ENCODE assay signal across 24 cellular contexts in genomic region chr4:140793291-140793690, GRCh38. TPM values are rescaled to one million over a fixed set of nuclear protein-coding genes. Genes with fewer than 3 reads are reported as not detected.
DNase-seq lines count a peak whose midpoint lies in the region; FAIRE-seq and TF ChIP-seq lines count a peak whose summit lies in the region.
"Had no signal": no experiment of that assay in that cellular context is flagged by ENCODE, and none has a peak within 500 bp of the region (broad histone marks: within the 10 kb centered on the region; RNA-seq: fewer than 3 reads in every experiment).

No MANE protein-coding gene starts in this region.

- no peak for TF ChIP-seq EP300 in H1 (IDR thresholded peaks at IDR 0.05; ENCODE audit: borderline replicate concordance in 1 of 2, low read depth in 2 of 2, low read length in 2 of 2)

- no peak for FAIRE-seq in H1 (lab: Jason Lieb, UNC)
- FAIRE-seq: D721Med, GM12878, HTR-8/SVneo had no signal

- H3K4me2 ChIP-seq in H1 (ENCODE audit: insufficient read depth in 1 of 2, low read depth in 2 of 2, low read length in 2 of 2) = no peak overlapping the region
- no peak overlapping the region for H3K4me2 ChIP-seq in hepatocyte
- H3K4me2 ChIP-seq: KMS-11 had no signal

- H4K5ac ChIP-seq in H1 (ENCODE audit: insufficient read length, low read depth, low read length) = no peak overlapping the region

- POLR2A ChIA-PET in H1 (lab: Charles Lee; ENCODE audit: partially characterized antibody) = no interaction called here

- intact Hi-C loops in activated CD4-positive, alpha-beta T cell treated with anti-CD3 and anti-CD28 coated beads, Interleukin-2, amount 10 ng/mL, durations not matched to agents 24 days and 14 days (cut with micrococcal nuclease) = no loop called here

- no peak overlapping the region for H2BK120ac ChIP-seq in H1 (replicated peaks; ENCODE audit: low read depth, low read length)

- H2AFZ ChIP-seq in H1 (ENCODE audit: low read length) (peak overlapping the region; percentile 94; the same call in 1 of the 2 replicates), hepatocyte (no peak overlapping the region)

- H3K23ac ChIP-seq in H1 (ENCODE audit: insufficient read length) = no peak overlapping the region

- H3K27me3 ChIP-seq in H1 (replicated peaks in 1 of 4; ENCODE audit: control insufficient read depth in 3 of 4, extremely low read depth in 1 of 4, insufficient read depth in 3 of 4, low read length in 3 of 4) = no peaks in the 10 kb centered on the region
- H3K27me3 ChIP-seq in hepatocyte = no peaks in the 10 kb centered on the region
- no peaks in the 10 kb centered on the region for H3K27me3 ChIP-seq in SJCRH30
- H3K27me3 ChIP-seq: Peyer's patch had no signal

- H3K36me3 ChIP-seq in H1 (ENCODE audit: control insufficient read depth in 2 of 4, insufficient read depth in 4 of 4, low read length in 3 of 4) = no peaks in the 10 kb centered on the region
- no peaks in the 10 kb centered on the region for H3K36me3 ChIP-seq in hepatocyte (replicated peaks; ENCODE audit: insufficient read depth, low read depth)
- H3K36me3 ChIP-seq in SJCRH30 = no peaks in the 10 kb centered on the region
- H3K36me3 ChIP-seq: Peyer's patch had no signal

- no peak overlapping the region for H3K4me3 Mint-ChIP-seq in activated CD4-positive, alpha-beta T cell treated with anti-CD3 and anti-CD28 coated beads, Interleukin-2, amount 10 ng/mL, durations not matched to agents 24 days and 14 days
- H3K4me3 Mint-ChIP-seq: CD8-positive, alpha-beta memory T cell had no signal

- peak; percentile 43 for DNase-seq in NCI-H1694 treated with DMSO at 0.1 percent for 48 hours (lab: John Stamatoyannopoulos, UW)
- DNase-seq in NCI-H1694 (lab: John Stamatoyannopoulos, UW) = no peak
- DNase-seq in NCI-H82 (lab: John Stamatoyannopoulos, UW) = peak; percentile 63
- DNase-seq in H1 (ENCODE audit: low read depth in 1 of 2, low spot score in 2 of 2) = no peak
- DNase-seq in hepatocyte (ENCODE audit: low spot score) = no peak
- no peak for DNase-seq in anterior cingulate cortex (lab: John Stamatoyannopoulos, UW)
- no peak for DNase-seq in SJCRH30
- no peak for DNase-seq in activated CD4-positive, alpha-beta T cell treated with anti-CD3 and anti-CD28 coated beads, Interleukin-2, amount 10 ng/mL, durations not matched to agents 24 days and 14 days
- DNase-seq: AML-193; CD8-positive, alpha-beta memory T cell; DMS79 treated with DMSO at 0.1 percent for 48 hours; GOT3; NCI-H1092 treated with DMSO at 0.1 percent for 48 hours; NCI-H1436 treated with DMSO at 0.1 percent for 48 hours; NCI-H2081; NCI-H446 treated with DMSO at 0.1 percent for 48 hours; NCI-H748 treated with DMSO at 0.1 percent for 48 hours; Peyer's patch; T-helper 1 cell had no signal

- no peak overlapping the region for H4K91ac ChIP-seq in H1 (replicated peaks; ENCODE audit: insufficient read length, low read length)

- no peaks in the 10 kb centered on the region for H3K9me2 ChIP-seq in hepatocyte (replicated peaks; ENCODE audit: insufficient read depth)

- no peaks in the 10 kb centered on the region for H3K4me1 Mint-ChIP-seq in activated CD4-positive, alpha-beta T cell treated with anti-CD3 and anti-CD28 coated beads, Interleukin-2, amount 10 ng/mL, durations not matched to agents 24 days and 14 days
- H3K4me1 Mint-ChIP-seq: CD8-positive, alpha-beta memory T cell had no signal

- H3K9me3 Mint-ChIP-seq in activated CD4-positive, alpha-beta T cell treated with anti-CD3 and anti-CD28 coated beads, Interleukin-2, amount 10 ng/mL, durations not matched to agents 24 days and 14 days = no peaks in the 10 kb centered on the region

- no peak for TF ChIP-seq POLR2A in H1 (IDR thresholded peaks at IDR 0.05; ENCODE audit: control extremely low read depth in 1 of 2, low read depth in 2 of 2, low read length in 2 of 2)

- no peak overlapping the region for H3K4me3 ChIP-seq in H1 (ENCODE audit: extremely low read depth in 1 of 4, insufficient read depth in 2 of 4, low read depth in 3 of 4, low read length in 4 of 4)
- no peak overlapping the region for H3K4me3 ChIP-seq in hepatocyte
- H3K4me3 ChIP-seq in SJCRH30 = no peak overlapping the region
- H3K4me3 ChIP-seq: GM12878, Peyer's patch had no signal

- H3K36me3 Mint-ChIP-seq in activated CD4-positive, alpha-beta T cell treated with anti-CD3 and anti-CD28 coated beads, Interleukin-2, amount 10 ng/mL, durations not matched to agents 24 days and 14 days (ENCODE audit: low read depth) = no peaks in the 10 kb centered on the region
- H3K36me3 Mint-ChIP-seq: CD8-positive, alpha-beta memory T cell had no signal

- no peak overlapping the region for H3K18ac ChIP-seq in H1 (ENCODE audit: extremely low read depth, low read length)

- H4K8ac ChIP-seq in H1 (ENCODE audit: extremely low read depth, insufficient read depth, low read length) = no peak overlapping the region

- no peak overlapping the region for H3K14ac ChIP-seq in H1 (ENCODE audit: insufficient read length)

- no peak overlapping the region for H3K9ac ChIP-seq in H1 (replicated peaks in 1 of 4; ENCODE audit: extremely low read depth in 1 of 4, low read depth in 3 of 4, low read length in 3 of 4)
- H3K9ac ChIP-seq: KMS-11 had no signal

- CTCF ChIA-PET in H1 (lab: Charles Lee; ENCODE audit: partially characterized antibody) = interaction anchor here (0.6 to 1.0 kb wide), 3 partner anchors 23 to 363 kb away, joined by 3 to 4 read pairs (median 3); no protein-coding TSS in a partner anchor

- no peak overlapping the region for H3K56ac ChIP-seq in H1 (replicated peaks; ENCODE audit: insufficient read length, low read depth, low read length)

- TF ChIP-seq CTCF in H1 (IDR thresholded peaks at IDR 0.05; ENCODE audit: control extremely low read depth in 1 of 3, insufficient read depth in 1 of 3, low read depth in 1 of 3, low read length in 3 of 3) (no peak), hepatocyte (IDR thresholded peaks at IDR 0.05; ENCODE audit: poor library complexity) (no peak)

- H3K79me2 ChIP-seq in H1 (ENCODE audit: control insufficient read depth in 1 of 2, insufficient read depth in 2 of 2, low read length in 2 of 2) (no peaks in the 10 kb centered on the region), hepatocyte (no peaks in the 10 kb centered on the region)

- H2BK12ac ChIP-seq in H1 (ENCODE audit: low read depth, low read length) = no peak overlapping the region

- H4K20me1 ChIP-seq in H1 (replicated peaks in 1 of 2; ENCODE audit: control insufficient read depth in 1 of 2, insufficient read depth in 2 of 2, low read length in 2 of 2) = no peaks in the 10 kb centered on the region
- no peaks in the 10 kb centered on the region for H4K20me1 ChIP-seq in hepatocyte (ENCODE audit: insufficient read depth, poor library complexity, severe bottlenecking)

- no peak overlapping the region for H3K27ac ChIP-seq in H1 (ENCODE audit: low read depth, low read length)
- H3K27ac ChIP-seq in hepatocyte = no peak overlapping the region
- no peak overlapping the region for H3K27ac ChIP-seq in SJCRH30
- H3K27ac ChIP-seq: C4-2B, KMS-11, Peyer's patch had no signal

- H3K4me1 ChIP-seq in H1 (replicated peaks in 1 of 4; ENCODE audit: control insufficient read depth in 3 of 4, insufficient read depth in 4 of 4, low read length in 3 of 4) (peaks cover 0 to 3% (median 1%) of the 10 kb centered on the region in 4 experiments; a peak in 1 of 7 replicates), hepatocyte (ENCODE audit: insufficient read depth) (no peaks in the 10 kb centered on the region), SJCRH30 (no peaks in the 10 kb centered on the region)

- H3K23me2 ChIP-seq in H1 (ENCODE audit: low read depth, low read length) = no peaks in the 10 kb centered on the region

- H3K4ac ChIP-seq in H1 (replicated peaks; ENCODE audit: insufficient read length, low read depth, low read length) = no peak overlapping the region

- H2BK20ac ChIP-seq in H1 (ENCODE audit: low read length) = no peak overlapping the region

- H3K27ac Mint-ChIP-seq in activated CD4-positive, alpha-beta T cell treated with anti-CD3 and anti-CD28 coated beads, Interleukin-2, amount 10 ng/mL, durations not matched to agents 24 days and 14 days = no peak overlapping the region
- H3K27ac Mint-ChIP-seq: CD8-positive, alpha-beta memory T cell had no signal

- peaks cover 2% of the 10 kb centered on the region for H3K27me3 Mint-ChIP-seq in activated CD4-positive, alpha-beta T cell treated with anti-CD3 and anti-CD28 coated beads, Interleukin-2, amount 10 ng/mL, durations not matched to agents 24 days and 14 days

- 88% methylated on average over 2 of the region's 2 CpGs; no CpG with 5 or more reads in 1 of the 2 experiments for WGBS in H1 (ENCODE audit: extremely low coverage in 1 of 2, insufficient coverage in 1 of 2, insufficient read length in 1 of 2, insufficient replicate concordance in 2 of 2, low coverage in 1 of 2, low lambda C conversion rate in 2 of 2, missing lambda C conversion rate in 1 of 2), 2 experiments
- 91% methylated on average over 2 of the region's 2 CpGs for WGBS in hepatocyte (ENCODE audit: low lambda C conversion rate, missing lambda C conversion rate)

- H3K79me1 ChIP-seq in H1 (ENCODE audit: low read depth, low read length) = no peaks in the 10 kb centered on the region

- H2AK5ac ChIP-seq in H1 (ENCODE audit: low read depth, low read length) = no peak overlapping the region

- H3K9me3 ChIP-seq in H1 (ENCODE audit: insufficient read depth in 2 of 2, low read depth in 1 of 2, low read length in 1 of 2) = peaks cover 7 to 8% of the 10 kb centered on the region in 2 experiments
- no peaks in the 10 kb centered on the region for H3K9me3 ChIP-seq in hepatocyte (ENCODE audit: low read depth)
- H3K9me3 ChIP-seq in SJCRH30 (replicated peaks) = no peaks in the 10 kb centered on the region; the same call in 1 of the 2 replicates

- H2BK15ac ChIP-seq in H1 (ENCODE audit: low read length) = no peak overlapping the region

- H2BK5ac ChIP-seq in H1 (ENCODE audit: low read depth, low read length) = no peak overlapping the region

- TF ChIP-seq RAD21 in H1 (IDR thresholded peaks at IDR 0.05 in 1 of 2, conservative IDR thresholded peaks at IDR 0.05 in 1 of 2; ENCODE audit: low read depth in 2 of 2, low read length in 2 of 2) = no peak

TF ChIP-seq in H1, 55 proteins besides CTCF, POLR2A, EP300 and RAD21 (continues in another document):
- TF ChIP-seq POU5F1 (IDR thresholded peaks at IDR 0.05; ENCODE audit: low read depth, low read length) = no peak

RNA-seq across cellular contexts. Expression of gene TBC1D9, which starts 37.1 kb away (rescaled TPM):
- total RNA-seq in H1 (2021; fragmentation: NEBNext Ultra II Directional; extraction: Animal tissue kit (Norgen Biotek cat#: 25700)) = 1.0 and 1.2 TPM in 2 replicates
- polyA plus RNA-seq in H1 (2011; rRNA removed) (0.58 and 0.94 TPM in 2 replicates), hepatocyte (10.0 and 10.5 TPM in 2 replicates)
- polyA plus RNA-seq in H1 (2011; cell fraction: cytosol; rRNA removed) = 0.65 TPM
- polyA plus RNA-seq in H1 (2011; cell fraction: nucleus; rRNA removed) = 0.84 TPM
- 0.97 to 1.9 TPM (median 1.1 TPM) in 4 replicates for polyA plus RNA-seq in H1 (2012, experiment 1 of 2)
- polyA plus RNA-seq in H1 (2012, experiment 2 of 2) = 0.12 TPM
- polyA plus RNA-seq in H1 (2013, experiment 1 of 2) = 0.20 TPM
- polyA plus RNA-seq in H1 (2013, experiment 2 of 2) = 0.24 TPM
- polyA minus RNA-seq in H1 (2011; rRNA and poly(A)+ RNA removed) = 2.1 and 5.3 TPM in 2 replicates
- 1.5 TPM for polyA minus RNA-seq in H1 (2011; cell fraction: cytosol; rRNA and poly(A)+ RNA removed)
- 3.4 TPM for polyA minus RNA-seq in H1 (2011; cell fraction: nucleus; rRNA and poly(A)+ RNA removed)
- total RNA-seq in hepatocyte = 32.8 and 35.6 TPM in 2 replicates
- total RNA-seq in SJCRH30 (2014; rRNA removed; shearing (Covaris generic)) = 27.3 and 29.0 TPM in 2 replicates
- total RNA-seq in activated CD4-positive, alpha-beta T cell treated with anti-CD3 and anti-CD28 coated beads, Interleukin-2, amount 10 ng/mL, durations not matched to agents 24 days and 14 days = not detected in 2 replicates
- polyA plus RNA-seq: CD8-positive, alpha-beta memory T cell had no signal

Comparison
In these comparisons a context has a peak if more than half of its experiments do, and no peak if none do; other contexts are left out.
1. DNase-seq: peak in NCI-H1694 treated with DMSO at 0.1 percent for 48 hours (single experiment) and NCI-H82 (single experiment); none in NCI-H1694 (single experiment), H1 (0 of 2), hepatocyte (single experiment), anterior cingulate cortex (0 of 58), SJCRH30 (0 of 2) and activated CD4-positive, alpha-beta T cell treated with anti-CD3 and anti-CD28 coated beads, Interleukin-2, amount 10 ng/mL, durations not matched to agents 24 days and 14 days (single experiment).
2. RNA of gene TBC1D9, which starts 37.1 kb away (total RNA-seq): 32.8 to 35.6 TPM in hepatocyte and 27.3 to 29.0 TPM in SJCRH30; 1.0 to 1.2 TPM in H1 and not detected in activated CD4-positive, alpha-beta T cell treated with anti-CD3 and anti-CD28 coated beads, Interleukin-2, amount 10 ng/mL, durations not matched to agents 24 days and 14 days; every median in the first group is over 10 times any median in the second.